15 cellular contexts compared by ENCODE assay signal in genomic region chr15:96421211-96421610, GRCh38.
A peak's percentile ranks its signal among the peaks of the same experiment; 100 is the strongest.
DNase-seq lines count a peak whose midpoint lies in the region; ATAC-seq, FAIRE-seq and TF ChIP-seq lines count a peak whose summit lies in the region.
"Had no signal": no experiment of that assay in that cellular context is flagged by ENCODE, and none has a peak within 500 bp of the region (broad histone marks: within the 10 kb centered on the region; RNA-seq: fewer than 3 reads in every experiment).

No MANE protein-coding gene starts in this region.

- TF ChIP-seq CTCF in BJ (IDR thresholded peaks at IDR 0.05; ENCODE audit: insufficient read depth, low read depth, low read length) (no peak), K562 (IDR thresholded peaks at IDR 0.05 in 2 of 3, conservative IDR thresholded peaks at IDR 0.05 in 1 of 3; ENCODE audit: insufficient read depth in 2 of 3, low read depth in 1 of 3, low read length in 3 of 3) (no peak), CD14-positive monocyte (IDR thresholded peaks at IDR 0.05) (no peak)

- peak; percentile 73 for ATAC-seq in K562
- ATAC-seq in HG02981 (IDR thresholded peaks at IDR 0.05; ENCODE audit: unreplicated experiment) = no peak
- ATAC-seq: activated CD4-positive, alpha-beta T cell treated with anti-CD3 and anti-CD28 coated beads for 36 hours; stimulated activated effector memory CD8-positive, alpha-beta T cell treated with anti-CD3 and anti-CD28 coated beads, Interleukin-12 subunit alpha, Interleukin-12 subunit beta, amount 100 ng/mL, for 72 hours; T-cell had no signal

- peak overlapping the region; percentile 88 for H2AFZ ChIP-seq in K562 (ENCODE audit: low read depth, low read length)

- peak overlapping the region in 1 of 2 donors; percentile 44 for H3K4me3 Mint-ChIP-seq in CD14-positive monocyte
- H3K4me3 Mint-ChIP-seq: activated CD4-positive, alpha-beta T cell treated with anti-CD3 and anti-CD28 coated beads for 36 hours; mesothelial cell of epicardium; stimulated activated effector memory CD8-positive, alpha-beta T cell treated with anti-CD3 and anti-CD28 coated beads, Interleukin-12 subunit alpha, Interleukin-12 subunit beta, amount 100 ng/mL, for 72 hours; T-cell had no signal

- WGBS in K562 (ENCODE audit: insufficient coverage, low coverage, missing lambda C conversion rate) = 8% methylated on average over 7 of the region's 7 CpGs

- peak; percentile 61 for FAIRE-seq in K562 (lab: Jason Lieb, UNC)

- no peaks in the 10 kb centered on the region for H3K79me2 ChIP-seq in K562 (ENCODE audit: control insufficient read depth, insufficient read depth, low read length)

- no peaks in the 10 kb centered on the region for H3K4me1 Mint-ChIP-seq in CD14-positive monocyte
- H3K4me1 Mint-ChIP-seq: stimulated activated effector memory CD8-positive, alpha-beta T cell treated with anti-CD3 and anti-CD28 coated beads, Interleukin-12 subunit alpha, Interleukin-12 subunit beta, amount 100 ng/mL, for 72 hours had no signal

- POLR2A ChIA-PET in BJ (lab: Charles Lee) = no interaction called here
- POLR2A ChIA-PET in K562 (lab: Yijun Ruan, JAX) = no interaction called here

- H3K9me3 Mint-ChIP-seq in CD14-positive monocyte = peaks cover 0 to 9% (median 6%) of the 10 kb centered on the region in 7 donors

- peaks cover 46 to 58% (median 51%) of the 10 kb centered on the region in 3 donors for H3K27me3 Mint-ChIP-seq in CD14-positive monocyte (ENCODE audit: low read depth in 3 of 3)

- H3K27ac ChIP-seq in K562 (ENCODE audit: extremely low read depth, low read depth, low read length) = peak overlapping the region; percentile 11; the same call in 1 of the 3 replicates
- H3K27ac ChIP-seq: BLaER1 had no signal

- intact Hi-C loops in K562 (cut with micrococcal nuclease) (loop anchor here (5.0 kb wide), 1 partner anchor 94 kb away; no protein-coding TSS in a partner anchor), CD14-positive monocyte (cut with micrococcal nuclease) (no loop called here)

- H3K36me3 ChIP-seq in BJ (ENCODE audit: control insufficient read depth, insufficient read depth, low read length) = no peaks in the 10 kb centered on the region
- H3K36me3 ChIP-seq in K562 (ENCODE audit: control insufficient read depth, insufficient read depth, low read length) = no peaks in the 10 kb centered on the region
- H3K36me3 ChIP-seq: BLaER1 had no signal

- CTCF ChIA-PET in BJ (lab: Yijun Ruan, JAX) (no interaction called here), K562 (lab: Yijun Ruan, JAX; ENCODE audit: low intra/inter-chr PET ratio) (no interaction called here)

- H4K20me1 ChIP-seq in K562 (replicated peaks; ENCODE audit: control insufficient read depth, insufficient read depth, low read length) = no peaks in the 10 kb centered on the region
- H4K20me1 ChIP-seq: BLaER1 had no signal

- H3K4me2 ChIP-seq in K562 (ENCODE audit: insufficient read depth, low read length) = peak overlapping the region; percentile 45
- H3K4me2 ChIP-seq: BLaER1 had no signal

- H3K9ac ChIP-seq in K562 (ENCODE audit: insufficient read depth in 1 of 2, low read depth in 2 of 2, low read length in 2 of 2) = peak overlapping the region in 1 of 2 experiments; percentile 37; a peak in 2 of 4 replicates
- H3K9ac ChIP-seq: BLaER1 had no signal

- H3K36me3 Mint-ChIP-seq in CD14-positive monocyte = no peaks in the 10 kb centered on the region
- H3K36me3 Mint-ChIP-seq: mesothelial cell of epicardium; stimulated activated effector memory CD8-positive, alpha-beta T cell treated with anti-CD3 and anti-CD28 coated beads, Interleukin-12 subunit alpha, Interleukin-12 subunit beta, amount 100 ng/mL, for 72 hours; T-cell had no signal

- DNase-seq in BJ (ENCODE audit: low read depth) (peak; percentile 18), HT1080 (ENCODE audit: low read depth) (peak; percentile 56), K562 (ENCODE audit: extremely low read depth in 1 of 4, low spot score in 3 of 4) (peak in 2 of 4 experiments; percentile 32 to 63), kidney glomerular epithelial cell (lab: John Stamatoyannopoulos, UW) (peak; percentile 59), foreskin melanocyte (no peak), CD14-positive monocyte (ENCODE audit: low spot score) (no peak)
- no peak for DNase-seq in NK-92 treated with Interleukin-12 subunit alpha and Interleukin-12 subunit beta, amount 100 ng/mL, for 24 hours (lab: John Stamatoyannopoulos, UW)
- DNase-seq: activated CD4-positive, alpha-beta T cell treated with anti-CD3 and anti-CD28 coated beads for 36 hours; activated T-cell treated with anti-CD3 and anti-CD28 coated beads, Interleukin-2, amount 50 U/mL, for 48 hours; stimulated activated CD4-positive, alpha-beta T cell treated with anti-CD3 and anti-CD28 coated beads, Interleukin-2, amount 100 ng/mL, for 24 hours; T-cell had no signal

- no peaks in the 10 kb centered on the region for H3K9me3 ChIP-seq in K562 (replicated peaks; ENCODE audit: control insufficient read depth, insufficient read depth, low read depth, low read length)

- no peak for TF ChIP-seq POLR2A in K562 (conservative IDR thresholded peaks at IDR 0.05)

- peaks cover 11 to 15% of the 10 kb centered on the region in 2 experiments; a peak in 4 of 5 replicates for H3K4me1 ChIP-seq in K562 (replicated peaks in 1 of 2; ENCODE audit: control insufficient read depth in 2 of 2, insufficient read depth in 2 of 2, low read length in 2 of 2)
- H3K4me1 ChIP-seq: BLaER1 had no signal

- in situ Hi-C loops in K562 (cut with MboI) = no loop called here

- H3K27me3 ChIP-seq in BJ (ENCODE audit: control insufficient read depth, insufficient read depth, low read length) (peaks cover 43% of the 10 kb centered on the region), K562 (ENCODE audit: control insufficient read depth in 2 of 2, insufficient read depth in 2 of 2, low read length in 2 of 2) (peaks cover 2 to 12% of the 10 kb centered on the region in 2 experiments; a peak in 4 of 5 replicates)

- no peak overlapping the region for H3K4me3 ChIP-seq in BJ (ENCODE audit: low read depth, low read length)
- H3K4me3 ChIP-seq in K562 = no peak overlapping the region
- H3K4me3 ChIP-seq: BLaER1 had no signal

- TF ChIP-seq RAD21 in K562 (CRISPR knock-in tag; conservative IDR thresholded peaks at IDR 0.05 in 1 of 2, IDR thresholded peaks at IDR 0.05 in 1 of 2) = no peak

- BruUV-seq in K562 (replicated peaks; lab: Mats Ljungman, UMichigan) = no TSS peak

- no peak for TF ChIP-seq EP300 in K562 (IDR thresholded peaks at IDR 0.05; ENCODE audit: low read length)

- H3K27ac Mint-ChIP-seq in CD14-positive monocyte = no peak overlapping the region
- H3K27ac Mint-ChIP-seq: activated CD4-positive, alpha-beta T cell treated with anti-CD3 and anti-CD28 coated beads for 36 hours; mesothelial cell of epicardium; stimulated activated effector memory CD8-positive, alpha-beta T cell treated with anti-CD3 and anti-CD28 coated beads, Interleukin-12 subunit alpha, Interleukin-12 subunit beta, amount 100 ng/mL, for 72 hours; T-cell had no signal

- H3K9me1 ChIP-seq in K562 (ENCODE audit: control insufficient read depth, insufficient read depth, low read length) = no peaks in the 10 kb centered on the region

TF ChIP-seq in K562, 482 proteins besides CTCF, POLR2A, EP300 and RAD21 (continues in another document):
- TF ChIP-seq HMBOX1 (IDR thresholded peaks at IDR 0.05) (0 out of 2 replicates have a peak, but pooled peaks have one; percentile 14), NKRF (IDR thresholded peaks at IDR 0.05; ENCODE audit: borderline replicate concordance) (0 out of 2 replicates have a peak, but pooled peaks have one; percentile 55), MEIS2 (IDR thresholded peaks at IDR 0.05; ENCODE audit: partially characterized antibody) (peak; percentile 13), TCF3 (CRISPR knock-in tag; IDR thresholded peaks at IDR 0.05) (peak; percentile 34; the same call in 1 of the 2 replicates), CBFA2T3 (IDR thresholded peaks at IDR 0.05) (peak; percentile 63), MNT (conservative IDR thresholded peaks at IDR 0.05) (peak; percentile 55 to 68; a peak in 3 of 4 replicates), CBX2 (IDR thresholded peaks at IDR 0.05; ENCODE audit: insufficient read depth, low read length, poor library complexity, severe bottlenecking) (no peak), KLF6 (CRISPR knock-in tag; IDR thresholded peaks at IDR 0.05; ENCODE audit: borderline replicate concordance) (no peak)

Comparison
In these comparisons a context has a peak if more than half of its experiments do, and no peak if none do; other contexts are left out.
1. DNase-seq: peak in BJ (single experiment), HT1080 (single experiment) and kidney glomerular epithelial cell (single experiment); none in foreskin melanocyte (single experiment), CD14-positive monocyte (single experiment) and NK-92 treated with Interleukin-12 subunit alpha and Interleukin-12 subunit beta, amount 100 ng/mL, for 24 hours (single experiment).